Comparison of ENCODE assay signal across 15 cellular contexts in the genomic region with DNA sequence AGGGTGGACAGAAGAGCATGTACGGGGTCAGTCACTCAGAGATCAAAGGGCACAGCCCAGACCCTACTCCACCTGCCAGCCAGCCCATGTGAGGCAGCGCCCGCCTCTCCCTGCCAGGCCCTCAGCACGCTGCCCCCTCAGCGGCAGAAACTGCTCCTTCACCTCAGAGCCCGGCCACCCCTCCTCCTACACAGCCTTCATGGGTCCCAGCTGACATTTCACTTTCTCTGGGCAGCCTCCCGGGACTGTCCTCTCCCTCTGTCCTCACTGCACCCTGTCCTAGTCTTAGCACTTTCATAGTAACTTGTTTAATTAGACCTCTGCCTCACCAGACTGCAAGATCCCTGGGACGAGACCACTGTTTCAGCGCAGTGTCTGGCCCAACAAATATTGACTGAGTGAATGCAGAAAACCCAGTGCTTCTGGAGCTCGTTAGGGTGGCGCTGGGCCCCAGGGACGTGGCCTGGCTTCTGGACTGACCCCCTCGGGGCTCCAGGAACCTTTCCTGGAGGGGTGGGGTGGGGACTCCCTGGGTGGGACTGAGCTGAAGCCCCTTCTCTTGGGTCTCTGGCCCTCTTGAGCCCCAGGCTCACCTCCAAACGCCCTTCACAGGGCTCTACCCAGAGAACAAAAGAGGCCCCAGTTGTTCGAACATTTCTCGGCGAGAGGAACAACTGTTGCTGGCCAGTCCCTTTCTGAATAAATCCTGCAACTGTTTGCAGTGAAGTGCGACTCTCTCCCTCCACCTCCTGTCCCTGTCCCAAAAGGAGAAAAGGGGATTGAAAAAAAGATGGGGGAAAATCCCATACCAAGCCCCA.
DNase-seq lines count a peak whose midpoint lies in the region; ATAC-seq and TF ChIP-seq lines count a peak whose summit lies in the region.
"Had no signal": no experiment of that assay in that cellular context is flagged by ENCODE, and none has a peak within 500 bp of the region (broad histone marks: within the 10 kb centered on the region; RNA-seq: fewer than 3 reads in every experiment).

No MANE protein-coding gene starts in this region.

- POLR2A ChIA-PET in RWPE1 (lab: Yijun Ruan, JAX; ENCODE audit: low non-redundant PET) = no interaction called here

- H3K4me1 ChIP-seq in endodermal cell (ENCODE audit: control insufficient read depth, insufficient read depth, low read length) (peaks cover 39% of the 10 kb centered on the region), mucosa of stomach (ENCODE audit: control insufficient read depth, insufficient read depth, low read length) (peaks cover 98% of the 10 kb centered on the region), stomach (peaks cover 99 to 100% (median 100%) of the 10 kb centered on the region in 4 donors), BE2C (peaks cover 21% of the 10 kb centered on the region)

- no peak for TF ChIP-seq EP300 in stomach (IDR thresholded peaks at IDR 0.05)

- no peak for DNase-seq in RWPE1 (ENCODE audit: low spot score)
- no peak for DNase-seq in endodermal cell
- DNase-seq in stomach = no peak
- DNase-seq in BE2C = no peak
- DNase-seq: activated naive CD8-positive, alpha-beta T cell treated with anti-CD3 and anti-CD28 coated beads for 36 hours; activated T-cell treated with anti-CD3 and anti-CD28 coated beads, Interleukin-2, amount 50 U/mL, for 48 hours; C1 segment of cervical spinal cord; DMS79; effector CD8-positive, alpha-beta T cell; ovary; T1000 had no signal

- intact Hi-C loops in stomach (cut with DNase I; ENCODE audit: low total_unique reads) = loop anchor here (10.0 kb wide), 1 partner anchor 113 kb away; a partner anchor contains a TSS

- H3K36me3 ChIP-seq in endodermal cell (ENCODE audit: control insufficient read depth, insufficient read depth, low read length) (no peaks in the 10 kb centered on the region), mucosa of stomach (ENCODE audit: control insufficient read depth, insufficient read depth, low read length) (no peaks in the 10 kb centered on the region), stomach (peaks cover 0 to 4% (median 0%) of the 10 kb centered on the region in 4 donors), BE2C (no peaks in the 10 kb centered on the region)
- H3K36me3 ChIP-seq: ovary had no signal

- no peaks in the 10 kb centered on the region for H3K27me3 Mint-ChIP-seq in endodermal cell (ENCODE audit: insufficient read depth)
- H3K27me3 Mint-ChIP-seq: activated naive CD8-positive, alpha-beta T cell treated with anti-CD3 and anti-CD28 coated beads for 36 hours had no signal

- peaks cover 57% of the 10 kb centered on the region for H3K4me1 Mint-ChIP-seq in endodermal cell

- H3K9me3 ChIP-seq in endodermal cell (ENCODE audit: control insufficient read depth, low read length) = no peaks in the 10 kb centered on the region
- no peaks in the 10 kb centered on the region for H3K9me3 ChIP-seq in mucosa of stomach (ENCODE audit: control insufficient read depth, low read length)
- no peaks in the 10 kb centered on the region for H3K9me3 ChIP-seq in stomach
- H3K9me3 ChIP-seq in BE2C = no peaks in the 10 kb centered on the region
- H3K9me3 ChIP-seq: ovary had no signal

- CTCF ChIA-PET in RWPE1 (lab: Yijun Ruan, JAX) = interaction anchor here (0.6 kb wide), 1 partner anchor 78 kb away, joined by 3 read pairs; no protein-coding TSS in a partner anchor

- H3K27ac Mint-ChIP-seq in endodermal cell = peak overlapping the region; percentile 23
- H3K27ac Mint-ChIP-seq: activated naive CD8-positive, alpha-beta T cell treated with anti-CD3 and anti-CD28 coated beads for 36 hours had no signal

- H3K9ac ChIP-seq in endodermal cell (ENCODE audit: extremely low read depth, low read length, poor library complexity, severe bottlenecking) = no peak overlapping the region
- peak overlapping the region; percentile 56 for H3K9ac ChIP-seq in mucosa of stomach (ENCODE audit: low read length)

- no peak for ATAC-seq in HG03045 (IDR thresholded peaks at IDR 0.05; ENCODE audit: unreplicated experiment)
- no peak for ATAC-seq in GM18861 (IDR thresholded peaks at IDR 0.05; ENCODE audit: unreplicated experiment)
- no peak for ATAC-seq in GM18907 (IDR thresholded peaks at IDR 0.05; ENCODE audit: unreplicated experiment)

- no peak overlapping the region for H3K4me3 ChIP-seq in endodermal cell (ENCODE audit: low read length)
- no peak overlapping the region for H3K4me3 ChIP-seq in mucosa of stomach (ENCODE audit: low read length)
- H3K4me3 ChIP-seq in stomach = no peak overlapping the region
- H3K4me3 ChIP-seq in BE2C (ENCODE audit: low read depth, low read length) = no peak overlapping the region
- H3K4me3 ChIP-seq: ovary had no signal

- H3K36me3 Mint-ChIP-seq in endodermal cell (ENCODE audit: low read depth) = no peaks in the 10 kb centered on the region
- H3K36me3 Mint-ChIP-seq: activated naive CD8-positive, alpha-beta T cell treated with anti-CD3 and anti-CD28 coated beads for 36 hours had no signal

- no peak overlapping the region for H3K4me3 Mint-ChIP-seq in endodermal cell
- H3K4me3 Mint-ChIP-seq: activated naive CD8-positive, alpha-beta T cell treated with anti-CD3 and anti-CD28 coated beads for 36 hours had no signal

- peak overlapping the region; percentile 67; the same call in 1 of the 2 replicates for H3K27ac ChIP-seq in RWPE1
- H3K27ac ChIP-seq in endodermal cell (ENCODE audit: low read depth, low read length) = peak overlapping the region; percentile 8
- peak overlapping the region; percentile 86 to 97 (median 92) for H3K27ac ChIP-seq in stomach
- H3K27ac ChIP-seq: ovary had no signal

- H3K9me3 Mint-ChIP-seq in endodermal cell = no peaks in the 10 kb centered on the region
- H3K9me3 Mint-ChIP-seq: activated naive CD8-positive, alpha-beta T cell treated with anti-CD3 and anti-CD28 coated beads for 36 hours had no signal

- TF ChIP-seq CTCF in RWPE1 (conservative IDR thresholded peaks at IDR 0.05; ENCODE audit: low read depth) (no peak), endodermal cell (conservative IDR thresholded peaks at IDR 0.05) (no peak), stomach (IDR thresholded peaks at IDR 0.05) (no peak), BE2C (IDR thresholded peaks at IDR 0.05; ENCODE audit: low read depth, low read length) (no peak)

- H3K27me3 ChIP-seq in endodermal cell (ENCODE audit: control insufficient read depth, insufficient read depth, low read length, poor library complexity, severe bottlenecking) (no peaks in the 10 kb centered on the region), mucosa of stomach (ENCODE audit: control insufficient read depth, insufficient read depth, low read length) (no peaks in the 10 kb centered on the region), stomach (no peaks in the 10 kb centered on the region), BE2C (no peaks in the 10 kb centered on the region)
- H3K27me3 ChIP-seq: ovary had no signal

- no peak for TF ChIP-seq POLR2A in stomach (IDR thresholded peaks at IDR 0.05)

- WGBS in endodermal cell (ENCODE audit: insufficient coverage in 1 of 2, insufficient read length in 1 of 2), 2 experiments = 81 to 82% methylated on average over 11 to 18 of the region's 18 CpGs
- WGBS in stomach, 5 donors = 31 to 51% (median 37%) methylated on average over 15 to 18 of the region's 18 CpGs

Comparison
In these comparisons a context has a peak if more than half of its experiments do, and no peak if none do; other contexts are left out.
1. H3K27ac ChIP-seq: peak in every context shown above with its lines; median percentile 92 in stomach; 67 in RWPE1; 8 in endodermal cell.